ENCODE assay signal across 38 cellular contexts in the genomic region with DNA sequence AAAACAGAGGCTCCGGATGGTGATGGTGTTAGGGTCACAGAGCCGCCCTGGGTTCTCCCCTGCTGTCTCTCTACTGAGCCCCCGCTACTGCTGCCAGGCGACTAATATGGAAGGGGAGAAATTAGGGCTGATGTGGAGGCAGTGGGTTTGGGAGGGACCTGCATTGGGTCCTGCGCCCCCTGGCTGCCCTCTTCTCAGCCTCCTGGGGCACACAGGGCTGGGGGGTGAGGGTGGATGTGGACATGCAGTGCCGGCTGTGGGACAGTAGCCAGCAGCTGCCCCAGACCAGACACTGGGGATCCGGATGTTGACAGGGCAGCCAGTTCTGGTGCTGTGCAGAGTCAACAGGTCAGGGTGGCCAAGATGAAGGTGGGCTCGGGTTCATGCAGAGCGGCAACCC. TPM values are rescaled to one million over a fixed set of nuclear protein-coding genes. Genes with fewer than 3 reads are reported as not detected.
A peak's percentile ranks its signal among the peaks of the same experiment; 100 is the strongest.
DNase-seq lines count a peak whose midpoint lies in the region; ATAC-seq, FAIRE-seq and TF ChIP-seq lines count a peak whose summit lies in the region.
"Had no signal": no experiment of that assay in that cellular context is flagged by ENCODE, and none has a peak within 500 bp of the region (broad histone marks: within the 10 kb centered on the region; RNA-seq: fewer than 3 reads in every experiment).

No MANE protein-coding gene starts in this region.

- TF ChIP-seq POLR2A in HepG2 (IDR thresholded peaks at IDR 0.05; ENCODE audit: insufficient read depth in 1 of 2, low read depth in 2 of 2, low read length in 2 of 2) (no peak), right lobe of liver (IDR thresholded peaks at IDR 0.05) (no peak), prostate gland (IDR thresholded peaks at IDR 0.05) (no peak)

- TF ChIP-seq CTCF in HepG2 (CRISPR knock-in tag; IDR thresholded peaks at IDR 0.05) (peak; percentile 34; the same call in 1 of the 2 replicates), right lobe of liver (IDR thresholded peaks at IDR 0.05) (no peak), choroid plexus epithelial cell (conservative IDR thresholded peaks at IDR 0.05; ENCODE audit: low read depth, low read length) (peak; percentile 33), prostate gland (IDR thresholded peaks at IDR 0.05) (no peak)

- H3K36me3 ChIP-seq in HepG2 (replicated peaks in 1 of 2; ENCODE audit: control insufficient read depth in 1 of 2, insufficient read depth in 2 of 2, low read length in 2 of 2), result no peaks in the 10 kb centered on the region
- no peaks in the 10 kb centered on the region for H3K36me3 ChIP-seq in right lobe of liver
- no peaks in the 10 kb centered on the region for H3K36me3 ChIP-seq in Karpas-422 (ENCODE audit: insufficient read depth, low read length)
- no peaks in the 10 kb centered on the region for H3K36me3 ChIP-seq in prostate gland
- H3K36me3 ChIP-seq: suprapubic skin, upper lobe of right lung had no signal

- intact Hi-C loops in HepG2 (cut with micrococcal nuclease; ENCODE audit: unreplicated experiment), result no loop called here
- intact Hi-C loops in right lobe of liver (cut with DNase I), result no loop called here
- intact Hi-C loops in prostate gland (cut with DNase I), result no loop called here

- H3K27me3 ChIP-seq in HepG2 (ENCODE audit: control insufficient read depth in 1 of 2, insufficient read depth in 2 of 2, low read length in 2 of 2) (peaks cover 12 to 37% of the 10 kb centered on the region in 2 experiments), right lobe of liver (no peaks in the 10 kb centered on the region), Karpas-422 (ENCODE audit: low read length) (no peaks in the 10 kb centered on the region), prostate gland (replicated peaks; ENCODE audit: insufficient read depth) (no peaks in the 10 kb centered on the region)
- H3K27me3 ChIP-seq: suprapubic skin, upper lobe of right lung had no signal

- TF ChIP-seq RAD21 in HepG2 (CRISPR knock-in tag; IDR thresholded peaks at IDR 0.05), result no peak

- POLR2A ChIA-PET in HepG2 (lab: Yijun Ruan, JAX), result no interaction called here

- CTCF ChIA-PET in HepG2 (lab: Yijun Ruan, JAX; ENCODE audit: low intra/inter-chr PET ratio, low total read pairs), result interaction anchor here (1.4 kb wide), 1 partner anchor 33 kb away, joined by 4 read pairs; no protein-coding TSS in a partner anchor

- H3K4me2 ChIP-seq in HepG2 (ENCODE audit: low read depth, low read length), result no peak overlapping the region
- no peak overlapping the region for H3K4me2 ChIP-seq in Karpas-422 (ENCODE audit: low read depth, low read length, poor library complexity, severe bottlenecking)
- H3K4me2 ChIP-seq: A549 had no signal

- H2AFZ ChIP-seq in HepG2 (ENCODE audit: low read length) (no peak overlapping the region), Karpas-422 (ENCODE audit: low read length) (no peak overlapping the region)

- H3K79me2 ChIP-seq in HepG2 (ENCODE audit: insufficient read depth, low read length) (no peaks in the 10 kb centered on the region), Karpas-422 (ENCODE audit: low read length) (no peaks in the 10 kb centered on the region)

- H3K27ac ChIP-seq in HepG2 (ENCODE audit: extremely low read length, insufficient read depth, low read length) (no peak overlapping the region), right lobe of liver (no peak overlapping the region), Karpas-422 (ENCODE audit: low read length) (no peak overlapping the region), prostate gland (no peak overlapping the region)
- H3K27ac ChIP-seq: A549, epithelial cell of prostate, skin epidermis, suprapubic skin, upper lobe of right lung had no signal

- no peak overlapping the region for H3K4me3 ChIP-seq in HepG2 (replicated peaks in 1 of 3; ENCODE audit: insufficient read depth in 1 of 3, low read depth in 2 of 3, low read length in 3 of 3)
- no peak overlapping the region for H3K4me3 ChIP-seq in right lobe of liver
- no peak overlapping the region for H3K4me3 ChIP-seq in Karpas-422 (ENCODE audit: low read length)
- H3K4me3 ChIP-seq in choroid plexus epithelial cell (ENCODE audit: low read depth, low read length), result no peak overlapping the region
- H3K4me3 ChIP-seq in prostate gland, result no peak overlapping the region
- H3K4me3 ChIP-seq: A549, mucosa of descending colon, skin epidermis, suprapubic skin, upper lobe of right lung had no signal

- no peak for FAIRE-seq in HepG2 (lab: Jason Lieb, UNC)
- FAIRE-seq: A549, colon, D721Med had no signal

- no CpG with 5 or more reads among the region's 9 CpGs for WGBS in HepG2 (ENCODE audit: low lambda C conversion rate)
- 25% methylated on average over 2 of the region's 9 CpGs for WGBS in right lobe of liver (ENCODE audit: insufficient coverage, low coverage, low lambda C conversion rate, missing lambda C conversion rate)
- WGBS in prostate gland, result 82% methylated on average over 8 of the region's 9 CpGs

- TF ChIP-seq EP300 in HepG2 (IDR thresholded peaks at IDR 0.05; ENCODE audit: low read depth in 2 of 2, low read length in 2 of 2) (no peak), HepG2 (CRISPR knock-in tag; IDR thresholded peaks at IDR 0.05; ENCODE audit: borderline replicate concordance) (no peak)

- BruUV-seq in HepG2 (replicated peaks; lab: Mats Ljungman, UMichigan), result no TSS peak

- H4K20me1 ChIP-seq in HepG2 (ENCODE audit: insufficient read depth, low read length), result no peaks in the 10 kb centered on the region
- no peaks in the 10 kb centered on the region for H4K20me1 ChIP-seq in Karpas-422 (ENCODE audit: insufficient read depth, low read depth, low read length)

- H3K9ac ChIP-seq in HepG2 (ENCODE audit: insufficient read depth, low read depth, low read length), result no peak overlapping the region
- no peak overlapping the region for H3K9ac ChIP-seq in Karpas-422 (ENCODE audit: low read length)

- ATAC-seq in HepG2 (peak; percentile 19; the same call in 2 of the 3 replicates), right lobe of liver (no peak), GM21737 (IDR thresholded peaks at IDR 0.05; ENCODE audit: unreplicated experiment) (no peak), HG03280 (IDR thresholded peaks at IDR 0.05; ENCODE audit: unreplicated experiment) (no peak)
- ATAC-seq: left colon; stimulated activated naive B cell treated with anti-CD40 and anti-IgM and Interleukin-4, amounts not matched to agents 10 μg/mL and 1 μg/mL and 100 μg/mL, for 72 hours; upper lobe of right lung had no signal

- in situ Hi-C loops in HepG2 (cut with HindIII; ENCODE audit: extremely low pct_ligation_motif_present, low pct_unique_long_range_greater_than_20kb), result no loop called here

- no peaks in the 10 kb centered on the region for H3K9me2 ChIP-seq in Karpas-422 (replicated peaks; ENCODE audit: insufficient read depth, low read length)

- DNase-seq in HepG2 (ENCODE audit: low spot score), result no peak
- no peak for DNase-seq in right lobe of liver
- DNase-seq in Karpas-422, result peak; percentile 61
- DNase-seq in choroid plexus epithelial cell (ENCODE audit: low read depth), result no peak
- no peak for DNase-seq in iPS-NIHi7 (ENCODE audit: extremely low spot score)
- DNase-seq in prostate gland (ENCODE audit: low spot score), result no peak
- DNase-seq: activated CD4-positive, alpha-beta T cell treated with anti-CD3 and anti-CD28 coated beads for 48 hours; activated effector memory CD4-positive, alpha-beta T cell treated with anti-CD3 and anti-CD28 coated beads, Interleukin-2, amount 50 U/mL, for 16 hours; activated T-cell treated with anti-CD3 and anti-CD28 coated beads, Interleukin-2, amount 50 U/mL, for 1 hour; AML-193; CD4-positive, alpha-beta T cell; effector memory CD4-positive, alpha-beta T cell; hypothalamus; immature natural killer cell; left colon; mucosa of descending colon; NCI-H1417; NCI-H2081; NCI-H345; NCI-H69; stimulated activated naive B cell treated with anti-CD40 and anti-IgM and Interleukin-4, amounts not matched to agents 10 μg/mL and 1 μg/mL and 100 μg/mL, for 72 hours; T-helper 9 cell; upper lobe of right lung had no signal

- H3K4me1 ChIP-seq in HepG2 (ENCODE audit: insufficient read depth, low read length) (peaks cover 6% of the 10 kb centered on the region), right lobe of liver (no peaks in the 10 kb centered on the region), Karpas-422 (ENCODE audit: low read length) (no peaks in the 10 kb centered on the region), prostate gland (replicated peaks) (no peaks in the 10 kb centered on the region)
- H3K4me1 ChIP-seq: A549, suprapubic skin, upper lobe of right lung had no signal

- H3K9me3 ChIP-seq in HepG2 (ENCODE audit: low read length) (no peaks in the 10 kb centered on the region), right lobe of liver (no peaks in the 10 kb centered on the region), Karpas-422 (ENCODE audit: low read length) (no peaks in the 10 kb centered on the region), prostate gland (no peaks in the 10 kb centered on the region)
- H3K9me3 ChIP-seq: A549, mucosa of descending colon, suprapubic skin, upper lobe of right lung had no signal

RNA-seq across cellular contexts. Expression of gene CLCNKB, which starts 1.5 kb away (rescaled TPM):
- total RNA-seq in HepG2 (2016; rRNA removed; fragmentation: Illumina TruSeq; extraction: Trizol) (not detected in 2 replicates), right lobe of liver (not detected), prostate gland (1 to 10 TPM; 1.0 to 1.9 TPM)
- not detected in 2 replicates for total RNA-seq in HepG2 (2016; cell fraction: cytosol; rRNA removed; fragmentation: Illumina TruSeq; extraction: Trizol; ENCODE audit: low read depth)
- not detected in 2 replicates for total RNA-seq in HepG2 (2016; cell fraction: insoluble cytoplasmic fraction; rRNA removed; fragmentation: Illumina TruSeq; extraction: Trizol)
- not detected in 2 replicates for total RNA-seq in HepG2 (2016; cell fraction: membrane; rRNA removed; fragmentation: Illumina TruSeq; extraction: Trizol)
- total RNA-seq in HepG2 (2016; cell fraction: nucleus; rRNA removed; fragmentation: Illumina TruSeq; extraction: Trizol), result not detected in 2 replicates
- polyA plus RNA-seq in HepG2 (2011; rRNA removed), result 0.04 TPM in 1 of 2 replicates, not detected in the other
- not detected in 2 replicates for polyA plus RNA-seq in HepG2 (2011; cell fraction: cytosol; rRNA removed)
- polyA plus RNA-seq in HepG2 (2011; cell fraction: nucleus; rRNA removed), result 0.09 and 0.13 TPM in 2 replicates
- 0.08 TPM in 1 of 2 replicates, not detected in the other for polyA plus RNA-seq in HepG2 (2012)
- polyA plus RNA-seq in HepG2 (2016; cell fraction: cytosol; fragmentation: Illumina TruSeq; extraction: Trizol; ENCODE audit: low read depth), result not detected in 2 replicates
- polyA plus RNA-seq in HepG2 (2016; cell fraction: insoluble cytoplasmic fraction; fragmentation: Illumina TruSeq; extraction: Trizol; ENCODE audit: low read depth), result not detected in 2 replicates
- not detected in 2 replicates for polyA plus RNA-seq in HepG2 (2016; cell fraction: membrane; fragmentation: Illumina TruSeq; extraction: Trizol; ENCODE audit: low read depth)
- polyA plus RNA-seq in HepG2 (2016; cell fraction: nucleus; fragmentation: Illumina TruSeq; extraction: Trizol; ENCODE audit: insufficient read depth, low read depth), result not detected in 2 replicates
- not detected in 2 replicates for polyA minus RNA-seq in HepG2 (2011; rRNA and poly(A)+ RNA removed; ENCODE audit: low replicate concordance)
- not detected in 2 replicates for polyA minus RNA-seq in HepG2 (2011; cell fraction: cytosol; rRNA and poly(A)+ RNA removed)
- polyA minus RNA-seq in HepG2 (2011; cell fraction: nucleus; rRNA and poly(A)+ RNA removed), result not detected in 2 replicates
- total RNA-seq in Karpas-422 (2014; rRNA removed; shearing (Covaris generic); ENCODE audit: low replicate concordance), result not detected in 2 replicates
- total RNA-seq: activated CD8-positive, alpha-beta memory T cell treated with anti-CD3 and anti-CD28 coated beads for 36 hours; CD4-positive, alpha-beta T cell; glomerular endothelial cell; lung microvascular endothelial cell; natural killer cell treated with Interleukin-12 subunit alpha and Interleukin-12 subunit beta and Interleukin-15 and Interleukin-18, amount 100 ng/mL, for 72 hours had no signal
- polyA plus RNA-seq: immature natural killer cell had no signal

RNA-seq across cellular contexts. Expression of gene CLCNKA, which starts 20.3 kb away (rescaled TPM):
- total RNA-seq in HepG2 (2016; rRNA removed; fragmentation: Illumina TruSeq; extraction: Trizol) (not detected in 2 replicates), right lobe of liver (under 1 TPM in 2 of 6 experiments, not detected in 4; 0.43 to 0.47 TPM), prostate gland (1 to 10 TPM in 1 of 2 donors, under 1 TPM in 1; 0.41 to 2.1 TPM)
- not detected in 2 replicates for total RNA-seq in HepG2 (2016; cell fraction: cytosol; rRNA removed; fragmentation: Illumina TruSeq; extraction: Trizol; ENCODE audit: low read depth)
- total RNA-seq in HepG2 (2016; cell fraction: insoluble cytoplasmic fraction; rRNA removed; fragmentation: Illumina TruSeq; extraction: Trizol), result not detected in 2 replicates
- not detected in 2 replicates for total RNA-seq in HepG2 (2016; cell fraction: membrane; rRNA removed; fragmentation: Illumina TruSeq; extraction: Trizol)
- total RNA-seq in HepG2 (2016; cell fraction: nucleus; rRNA removed; fragmentation: Illumina TruSeq; extraction: Trizol), result not detected in 2 replicates
- polyA plus RNA-seq in HepG2 (2011; rRNA removed), result 0.03 and 0.07 TPM in 2 replicates
- polyA plus RNA-seq in HepG2 (2011; cell fraction: cytosol; rRNA removed), result not detected in 2 replicates
- 0.47 and 1.8 TPM in 2 replicates for polyA plus RNA-seq in HepG2 (2011; cell fraction: nucleus; rRNA removed)
- polyA plus RNA-seq in HepG2 (2012), result 0.25 TPM in 1 of 2 replicates, not detected in the other
- not detected in 2 replicates for polyA plus RNA-seq in HepG2 (2016; cell fraction: cytosol; fragmentation: Illumina TruSeq; extraction: Trizol; ENCODE audit: low read depth)
- polyA plus RNA-seq in HepG2 (2016; cell fraction: insoluble cytoplasmic fraction; fragmentation: Illumina TruSeq; extraction: Trizol; ENCODE audit: low read depth), result not detected in 2 replicates
- not detected in 2 replicates for polyA plus RNA-seq in HepG2 (2016; cell fraction: membrane; fragmentation: Illumina TruSeq; extraction: Trizol; ENCODE audit: low read depth)
- not detected in 2 replicates for polyA plus RNA-seq in HepG2 (2016; cell fraction: nucleus; fragmentation: Illumina TruSeq; extraction: Trizol; ENCODE audit: insufficient read depth, low read depth)
- polyA minus RNA-seq in HepG2 (2011; rRNA and poly(A)+ RNA removed; ENCODE audit: low replicate concordance), result 0.88 TPM in 1 of 2 replicates, not detected in the other
- polyA minus RNA-seq in HepG2 (2011; cell fraction: cytosol; rRNA and poly(A)+ RNA removed), result not detected in 2 replicates
- polyA minus RNA-seq in HepG2 (2011; cell fraction: nucleus; rRNA and poly(A)+ RNA removed), result 0.75 and 2.3 TPM in 2 replicates
- not detected in 2 replicates for total RNA-seq in Karpas-422 (2014; rRNA removed; shearing (Covaris generic); ENCODE audit: low replicate concordance)
- total RNA-seq: activated CD8-positive, alpha-beta memory T cell treated with anti-CD3 and anti-CD28 coated beads for 36 hours; bronchial epithelial cell; CD4-positive, alpha-beta T cell; Daoy; glomerular endothelial cell; lung microvascular endothelial cell; upper lobe of right lung had no signal
- polyA plus RNA-seq: immature natural killer cell had no signal

RNA-seq across cellular contexts. Expression of gene HSPB7, which starts 24.3 kb away (rescaled TPM):
- total RNA-seq in HepG2 (2016; rRNA removed; fragmentation: Illumina TruSeq; extraction: Trizol), result not detected in 2 replicates
- total RNA-seq in HepG2 (2016; cell fraction: cytosol; rRNA removed; fragmentation: Illumina TruSeq; extraction: Trizol; ENCODE audit: low read depth), result not detected in 2 replicates
- total RNA-seq in HepG2 (2016; cell fraction: insoluble cytoplasmic fraction; rRNA removed; fragmentation: Illumina TruSeq; extraction: Trizol), result not detected in 2 replicates
- total RNA-seq in HepG2 (2016; cell fraction: membrane; rRNA removed; fragmentation: Illumina TruSeq; extraction: Trizol), result not detected in 2 replicates
- not detected in 2 replicates for total RNA-seq in HepG2 (2016; cell fraction: nucleus; rRNA removed; fragmentation: Illumina TruSeq; extraction: Trizol)
- polyA plus RNA-seq in HepG2 (2011; rRNA removed), result 0.10 and 0.20 TPM in 2 replicates
- polyA plus RNA-seq in HepG2 (2011; cell fraction: cytosol; rRNA removed), result 0.05 and 0.16 TPM in 2 replicates
- polyA plus RNA-seq in HepG2 (2011; cell fraction: nucleus; rRNA removed), result 0.31 and 0.32 TPM in 2 replicates
- polyA plus RNA-seq in HepG2 (2012), result 0.20 TPM in 2 replicates
- polyA plus RNA-seq in HepG2 (2016; cell fraction: cytosol; fragmentation: Illumina TruSeq; extraction: Trizol; ENCODE audit: low read depth), result not detected in 2 replicates
- not detected in 2 replicates for polyA plus RNA-seq in HepG2 (2016; cell fraction: insoluble cytoplasmic fraction; fragmentation: Illumina TruSeq; extraction: Trizol; ENCODE audit: low read depth)
- not detected in 2 replicates for polyA plus RNA-seq in HepG2 (2016; cell fraction: membrane; fragmentation: Illumina TruSeq; extraction: Trizol; ENCODE audit: low read depth)
- polyA plus RNA-seq in HepG2 (2016; cell fraction: nucleus; fragmentation: Illumina TruSeq; extraction: Trizol; ENCODE audit: insufficient read depth, low read depth), result not detected in 2 replicates
- 0.47 TPM in 1 of 2 replicates, not detected in the other for polyA minus RNA-seq in HepG2 (2011; rRNA and poly(A)+ RNA removed; ENCODE audit: low replicate concordance)
- polyA minus RNA-seq in HepG2 (2011; cell fraction: cytosol; rRNA and poly(A)+ RNA removed), result not detected in 2 replicates
- 0.50 TPM in 1 of 2 replicates, not detected in the other for polyA minus RNA-seq in HepG2 (2011; cell fraction: nucleus; rRNA and poly(A)+ RNA removed)
- 1 to 10 TPM in 4 of 6 experiments, under 1 TPM in 2; 0.54 to 2.0 (median 1.2) TPM for total RNA-seq in right lobe of liver
- total RNA-seq in Karpas-422 (2014; rRNA removed; shearing (Covaris generic); ENCODE audit: low replicate concordance), result not detected in 2 replicates
- total RNA-seq in prostate gland, result 10 to 100 TPM; 11.4 to 20.4 TPM
- total RNA-seq: activated CD8-positive, alpha-beta memory T cell treated with anti-CD3 and anti-CD28 coated beads for 36 hours; bronchial epithelial cell; CD4-positive, alpha-beta T cell; glomerular endothelial cell; lung microvascular endothelial cell; natural killer cell treated with Interleukin-12 subunit alpha and Interleukin-12 subunit beta and Interleukin-15 and Interleukin-18, amount 100 ng/mL, for 72 hours had no signal
- polyA plus RNA-seq: A549, immature natural killer cell had no signal

RNA-seq across cellular contexts. Expression of gene FAM131C, which starts 31.4 kb away (rescaled TPM):
- total RNA-seq in HepG2 (2016; rRNA removed; fragmentation: Illumina TruSeq; extraction: Trizol) (not detected in 2 replicates), right lobe of liver (under 1 TPM in 2 of 6 experiments, not detected in 4; 0.19 to 1.00 TPM), prostate gland (not detected)
- total RNA-seq in HepG2 (2016; cell fraction: cytosol; rRNA removed; fragmentation: Illumina TruSeq; extraction: Trizol; ENCODE audit: low read depth), result not detected in 2 replicates
- not detected in 2 replicates for total RNA-seq in HepG2 (2016; cell fraction: insoluble cytoplasmic fraction; rRNA removed; fragmentation: Illumina TruSeq; extraction: Trizol)
- not detected in 2 replicates for total RNA-seq in HepG2 (2016; cell fraction: membrane; rRNA removed; fragmentation: Illumina TruSeq; extraction: Trizol)
- total RNA-seq in HepG2 (2016; cell fraction: nucleus; rRNA removed; fragmentation: Illumina TruSeq; extraction: Trizol), result not detected in 2 replicates
- 0.07 and 0.10 TPM in 2 replicates for polyA plus RNA-seq in HepG2 (2011; rRNA removed)
- polyA plus RNA-seq in HepG2 (2011; cell fraction: cytosol; rRNA removed), result 0.06 and 0.11 TPM in 2 replicates
- 0.10 and 0.17 TPM in 2 replicates for polyA plus RNA-seq in HepG2 (2011; cell fraction: nucleus; rRNA removed)
- 0.13 and 0.69 TPM in 2 replicates for polyA plus RNA-seq in HepG2 (2012)
- not detected in 2 replicates for polyA plus RNA-seq in HepG2 (2016; cell fraction: cytosol; fragmentation: Illumina TruSeq; extraction: Trizol; ENCODE audit: low read depth)
- not detected in 2 replicates for polyA plus RNA-seq in HepG2 (2016; cell fraction: insoluble cytoplasmic fraction; fragmentation: Illumina TruSeq; extraction: Trizol; ENCODE audit: low read depth)
- polyA plus RNA-seq in HepG2 (2016; cell fraction: membrane; fragmentation: Illumina TruSeq; extraction: Trizol; ENCODE audit: low read depth), result 0.09 TPM in 1 of 2 replicates, not detected in the other
- not detected in 2 replicates for polyA plus RNA-seq in HepG2 (2016; cell fraction: nucleus; fragmentation: Illumina TruSeq; extraction: Trizol; ENCODE audit: insufficient read depth, low read depth)
- 0.22 and 1.1 TPM in 2 replicates for polyA minus RNA-seq in HepG2 (2011; rRNA and poly(A)+ RNA removed; ENCODE audit: low replicate concordance)
- polyA minus RNA-seq in HepG2 (2011; cell fraction: cytosol; rRNA and poly(A)+ RNA removed), result not detected in 2 replicates
- not detected in 2 replicates for polyA minus RNA-seq in HepG2 (2011; cell fraction: nucleus; rRNA and poly(A)+ RNA removed)
- not detected in 2 replicates for total RNA-seq in Karpas-422 (2014; rRNA removed; shearing (Covaris generic); ENCODE audit: low replicate concordance)
- total RNA-seq: CD4-positive, alpha-beta T cell; left colon; lung microvascular endothelial cell; natural killer cell treated with Interleukin-12 subunit alpha and Interleukin-12 subunit beta and Interleukin-15 and Interleukin-18, amount 100 ng/mL, for 72 hours; omental fat pad; upper lobe of right lung had no signal
- polyA plus RNA-seq: immature natural killer cell had no signal

RNA-seq across cellular contexts. Expression of gene SRARP, which starts 38.1 kb away (rescaled TPM):
- total RNA-seq in HepG2 (2016; rRNA removed; fragmentation: Illumina TruSeq; extraction: Trizol) (3.5 and 4.0 TPM in 2 replicates), right lobe of liver (not detected), prostate gland (1 to 10 TPM in 1 of 2 donors, not detected in 1; 2.7 TPM)
- total RNA-seq in HepG2 (2016; cell fraction: cytosol; rRNA removed; fragmentation: Illumina TruSeq; extraction: Trizol; ENCODE audit: low read depth), result 1.8 and 2.0 TPM in 2 replicates
- total RNA-seq in HepG2 (2016; cell fraction: insoluble cytoplasmic fraction; rRNA removed; fragmentation: Illumina TruSeq; extraction: Trizol), result 3.9 and 4.6 TPM in 2 replicates
- total RNA-seq in HepG2 (2016; cell fraction: membrane; rRNA removed; fragmentation: Illumina TruSeq; extraction: Trizol), result 2.3 and 2.5 TPM in 2 replicates
- total RNA-seq in HepG2 (2016; cell fraction: nucleus; rRNA removed; fragmentation: Illumina TruSeq; extraction: Trizol), result 2.1 and 2.3 TPM in 2 replicates
- polyA plus RNA-seq in HepG2 (2011; rRNA removed), result 10.5 and 12.8 TPM in 2 replicates
- 6.1 and 9.4 TPM in 2 replicates for polyA plus RNA-seq in HepG2 (2011; cell fraction: cytosol; rRNA removed)
- polyA plus RNA-seq in HepG2 (2011; cell fraction: nucleus; rRNA removed), result 6.1 and 6.7 TPM in 2 replicates
- polyA plus RNA-seq in HepG2 (2012), result 5.5 and 6.6 TPM in 2 replicates
- polyA plus RNA-seq in HepG2 (2016; cell fraction: cytosol; fragmentation: Illumina TruSeq; extraction: Trizol; ENCODE audit: low read depth), result 1.3 and 1.6 TPM in 2 replicates
- 4.9 and 5.4 TPM in 2 replicates for polyA plus RNA-seq in HepG2 (2016; cell fraction: insoluble cytoplasmic fraction; fragmentation: Illumina TruSeq; extraction: Trizol; ENCODE audit: low read depth)
- 1.8 TPM in 2 replicates for polyA plus RNA-seq in HepG2 (2016; cell fraction: membrane; fragmentation: Illumina TruSeq; extraction: Trizol; ENCODE audit: low read depth)
- polyA plus RNA-seq in HepG2 (2016; cell fraction: nucleus; fragmentation: Illumina TruSeq; extraction: Trizol; ENCODE audit: insufficient read depth, low read depth), result 2.9 and 3.2 TPM in 2 replicates
- polyA minus RNA-seq in HepG2 (2011; rRNA and poly(A)+ RNA removed; ENCODE audit: low replicate concordance), result 14.4 TPM in 1 of 2 replicates, not detected in the other
- polyA minus RNA-seq in HepG2 (2011; cell fraction: cytosol; rRNA and poly(A)+ RNA removed), result 4.5 and 6.6 TPM in 2 replicates
- polyA minus RNA-seq in HepG2 (2011; cell fraction: nucleus; rRNA and poly(A)+ RNA removed), result 11.3 and 12.3 TPM in 2 replicates
- total RNA-seq in Karpas-422 (2014; rRNA removed; shearing (Covaris generic); ENCODE audit: low replicate concordance), result 0.04 TPM in 1 of 2 replicates, not detected in the other
- total RNA-seq: activated CD8-positive, alpha-beta memory T cell treated with anti-CD3 and anti-CD28 coated beads for 36 hours; bronchial epithelial cell; CD4-positive, alpha-beta T cell; Daoy; glomerular endothelial cell; left colon; mucosa of descending colon; natural killer cell treated with Interleukin-12 subunit alpha and Interleukin-12 subunit beta and Interleukin-15 and Interleukin-18, amount 100 ng/mL, for 72 hours; omental fat pad; suprapubic skin; upper lobe of right lung had no signal
- polyA plus RNA-seq: A549, immature natural killer cell had no signal

Comparison
In these comparisons a context has a peak if more than half of its experiments do, and no peak if none do; other contexts are left out.
1. CTCF ChIP-seq: peak in HepG2 (single experiment) and choroid plexus epithelial cell (single experiment); none in right lobe of liver (0 of 4) and prostate gland (0 of 4).
2. RNA of gene HSPB7, which starts 24.3 kb away (total RNA-seq): 11.4 to 20.4 TPM in prostate gland; 0.54 to 2.0 TPM in right lobe of liver, not detected in HepG2 and not detected in Karpas-422; every median in the first group is over 4 times any median in the second.